In the genomic region with DNA sequence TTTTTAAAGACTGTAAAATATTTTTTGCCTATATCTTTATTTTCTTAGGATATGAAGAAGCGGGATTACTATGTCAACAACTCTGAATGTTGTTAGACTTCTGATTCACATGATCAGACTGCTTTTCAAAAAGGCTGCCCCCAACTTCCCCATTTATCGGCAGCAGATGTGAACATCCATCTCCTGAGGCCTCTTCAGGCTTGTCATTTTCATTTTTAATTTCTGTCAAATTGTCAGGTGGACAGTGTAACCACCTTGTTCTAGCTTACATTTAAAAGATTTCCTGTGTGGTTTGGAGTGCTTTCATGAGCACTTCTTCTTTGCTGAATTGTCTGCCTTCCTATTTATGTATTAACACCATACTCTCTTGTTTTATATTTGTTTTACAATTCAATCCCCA, we compare ENCODE assay signal across 10 cellular contexts.
DNase-seq lines count a peak whose midpoint lies in the region; ATAC-seq, FAIRE-seq and TF ChIP-seq lines count a peak whose summit lies in the region.
"Had no signal": no experiment of that assay in that cellular context is flagged by ENCODE, and none has a peak within 500 bp of the region (broad histone marks: within the 10 kb centered on the region; RNA-seq: fewer than 3 reads in every experiment).

No MANE protein-coding gene starts in this region.

- POLR2A ChIA-PET in GM12878 (lab: Charles Lee): interaction anchor here (1.2 to 1.7 kb wide), 3 partner anchors 15 to 130 kb away, joined by 3 to 6 read pairs (median 5); no protein-coding TSS in a partner anchor

- peak overlapping the region; percentile 29; the same call in 1 of the 2 replicates for H3K27ac ChIP-seq in GM12878 (ENCODE audit: control insufficient read depth, insufficient read depth)

- H3K4me3 ChIP-seq in GM12878: 0 out of 2 replicates have a peak overlapping the region, but pooled peaks have one; percentile 9

- H3K79me2 ChIP-seq in GM12878 (ENCODE audit: control insufficient read depth, insufficient read depth, low read length): no peaks in the 10 kb centered on the region

- WGBS in GM12878 (ENCODE audit: insufficient coverage, insufficient replicate concordance, low lambda C conversion rate, missing lambda C conversion rate): 0% methylated on average over 2 of the region's 2 CpGs

- H3K9ac ChIP-seq in GM12878 (ENCODE audit: control insufficient read depth, insufficient read depth, low read length): no peak overlapping the region

- no peak for TF ChIP-seq RAD21 in GM12878 (IDR thresholded peaks at IDR 0.05; ENCODE audit: insufficient read depth, low read depth, low read length)

- intact Hi-C loops in GM12878 (cut with micrococcal nuclease; ENCODE audit: unreplicated experiment): no loop called here

- no peak for TF ChIP-seq POLR2A in GM12878 (IDR thresholded peaks at IDR 0.05; ENCODE audit: low read depth, low read length)

- peak; percentile 60 to 70; a peak in 3 of 4 replicates for TF ChIP-seq EP300 in GM12878 (IDR thresholded peaks at IDR 0.05; ENCODE audit: borderline replicate concordance in 1 of 2, control insufficient read depth in 1 of 2, low read depth in 2 of 2, low read length in 2 of 2)

- no peak overlapping the region for H2AFZ ChIP-seq in GM12878 (ENCODE audit: control insufficient read depth, low read depth, low read length)

- SMC1A ChIA-PET in GM12878 (lab: Charles Lee; ENCODE audit: uncharacterized antibody, unreplicated experiment): interaction anchor here (0.6 to 9.0 kb wide), 12 partner anchors 10 to 144 kb away, joined by 3 to 103 read pairs (median 6); partner anchors contain the start of gene OSBPL3

- RAD21 ChIA-PET in GM12878 (lab: Charles Lee; ENCODE audit: unreplicated experiment): interaction anchor here (0.5 to 6.4 kb wide), 9 partner anchors 10 to 234 kb away, joined by 3 to 54 read pairs (median 6); no protein-coding TSS in a partner anchor

- H3K27me3 ChIP-seq in GM12878 (replicated peaks in 1 of 2; ENCODE audit: control insufficient read depth in 2 of 2, insufficient read depth in 2 of 2, low read length in 1 of 2): no peaks in the 10 kb centered on the region

- in situ Hi-C loops in GM12878 (cut with MboI): no loop called here

- peaks cover 48% of the 10 kb centered on the region for H3K4me1 ChIP-seq in GM12878 (ENCODE audit: control insufficient read depth, insufficient read depth, low read length)

- H4K20me1 ChIP-seq in GM12878 (ENCODE audit: control insufficient read depth, insufficient read depth): no peaks in the 10 kb centered on the region

- DNase-seq in GM12878 (ENCODE audit: low read depth, low spot score) (peak; percentile 76), NCI-H82 treated with DMSO at 0.1 percent for 48 hours (lab: John Stamatoyannopoulos, UW; ENCODE audit: unreplicated experiment) (no peak), cerebellar nuclear complex (lab: John Stamatoyannopoulos, UW) (no peak), DMS153 treated with DMSO at 0.1 percent for 48 hours (lab: John Stamatoyannopoulos, UW; ENCODE audit: unreplicated experiment) (no peak)
- DNase-seq in effector CD8-positive, alpha-beta T cell (lab: John Stamatoyannopoulos, UW): no peak
- DNase-seq: foreskin fibroblast, NCI-H526 had no signal

- H3K36me3 ChIP-seq in GM12878 (ENCODE audit: control insufficient read depth in 2 of 2, insufficient read depth in 2 of 2, low read length in 1 of 2): peaks cover 0 to 3% of the 10 kb centered on the region in 2 experiments; a peak in 1 of 4 replicates

- ATAC-seq in GM18502 (IDR thresholded peaks at IDR 0.05; ENCODE audit: poor library complexity, unreplicated experiment): peak; percentile 72
- peak; percentile 83 for ATAC-seq in GM21515 (IDR thresholded peaks at IDR 0.05; ENCODE audit: unreplicated experiment)
- peak; percentile 83 for ATAC-seq in HG03460 (IDR thresholded peaks at IDR 0.05; ENCODE audit: unreplicated experiment)
- peak; percentile 85 for ATAC-seq in GM12878

- CTCF ChIA-PET in GM12878 (lab: Yijun Ruan, JAX): interaction anchor here (0.6 to 4.7 kb wide), 6 partner anchors 15 to 257 kb away, joined by 3 to 48 read pairs (median 6); partner anchors contain the start of gene OSBPL3

- FAIRE-seq in GM12878 (lab: Jason Lieb, UNC): peak; percentile 92

- TF ChIP-seq CTCF in GM12878 (IDR thresholded peaks at IDR 0.05 in 2 of 3, conservative IDR thresholded peaks at IDR 0.05 in 1 of 3; ENCODE audit: control insufficient read depth in 2 of 3, extremely low read depth in 1 of 3, insufficient read depth in 1 of 3, low read depth in 3 of 3, low read length in 3 of 3): no peak

- no peaks in the 10 kb centered on the region for H3K9me3 ChIP-seq in GM12878 (replicated peaks; ENCODE audit: control insufficient read depth, insufficient read depth, low read length)

- no peak overlapping the region for H3K4me2 ChIP-seq in GM12878 (ENCODE audit: control insufficient read depth, insufficient read depth)

- no TSS peak for BruUV-seq in GM12878 (replicated peaks; lab: Mats Ljungman, UMichigan)

TF ChIP-seq in GM12878, 131 proteins besides CTCF, POLR2A, EP300 and RAD21 (continues in another document):
- TF ChIP-seq SREBF1 (IDR thresholded peaks at IDR 0.05; ENCODE audit: low read length) (0 out of 2 replicates have a peak, but pooled peaks have one; percentile 20), ZNF217 (IDR thresholded peaks at IDR 0.05) (no peak), CREM (IDR thresholded peaks at IDR 0.05; ENCODE audit: low read depth) (no peak), ATF7 (IDR thresholded peaks at IDR 0.05; ENCODE audit: low read depth) (peak; percentile 31; the same call in 1 of the 2 replicates), BMI1 (IDR thresholded peaks at IDR 0.05; ENCODE audit: borderline replicate concordance) (no peak), EZH2 (IDR thresholded peaks at IDR 0.05; ENCODE audit: borderline replicate concordance, control insufficient read depth, low read depth, low read length) (no peak), ATF2 (IDR thresholded peaks at IDR 0.05; ENCODE audit: low read length) (peak; percentile 56; the same call in 1 of the 2 replicates), RELB (IDR thresholded peaks at IDR 0.05; ENCODE audit: low read depth) (peak; percentile 52; the same call in 1 of the 2 replicates), MEF2B (IDR thresholded peaks at IDR 0.05; ENCODE audit: partially characterized antibody, poor library complexity, severe bottlenecking) (peak; percentile 22), CBX3 (IDR thresholded peaks at IDR 0.05; ENCODE audit: borderline replicate concordance, low read depth) (no peak), SMC3 (IDR thresholded peaks at IDR 0.05; ENCODE audit: borderline replicate concordance, low read length) (peak; percentile 9; the same call in 1 of the 2 replicates), HDGF (IDR thresholded peaks at IDR 0.05) (no peak), CEBPB (IDR thresholded peaks at IDR 0.05; ENCODE audit: borderline replicate concordance in 1 of 2, low read depth in 2 of 2, low read length in 2 of 2) (0 out of 4 replicates have a peak, but pooled peaks of 1 of the 2 experiments have one; percentile 60), SPI1 (IDR thresholded peaks at IDR 0.05; ENCODE audit: borderline replicate concordance, insufficient read depth, low read depth, low read length) (peak; percentile 68), NFIC (IDR thresholded peaks at IDR 0.05; ENCODE audit: low read depth, low read length) (peak; percentile 39), RAD51 (IDR thresholded peaks at IDR 0.05) (peak; percentile 81), MTA3 (IDR thresholded peaks at IDR 0.05; ENCODE audit: borderline replicate concordance, low read length) (no peak), RFX5 (IDR thresholded peaks at IDR 0.05; ENCODE audit: low read depth, low read length) (no peak), BHLHE40 (IDR thresholded peaks at IDR 0.05; ENCODE audit: borderline replicate concordance in 1 of 2, low read depth in 2 of 2, low read length in 1 of 2) (peak; percentile 32 to 61; a peak in 2 of 4 replicates), BCL11A (IDR thresholded peaks at IDR 0.05; ENCODE audit: low read depth, low read length) (no peak), RELA (IDR thresholded peaks at IDR 0.05; ENCODE audit: borderline replicate concordance, partially characterized antibody) (no peak), E2F4 (IDR thresholded peaks at IDR 0.05; ENCODE audit: low read depth, low read length) (no peak)
